ENCODE assay signal across 16 cellular contexts in genomic region chr21:44954281-44954771, GRCh38. TPM values are rescaled to one million over a fixed set of nuclear protein-coding genes. Genes with fewer than 3 reads are reported as not detected.
DNase-seq lines count a peak whose midpoint lies in the region; ATAC-seq and TF ChIP-seq lines count a peak whose summit lies in the region.
"Had no signal": no experiment of that assay in that cellular context is flagged by ENCODE, and none has a peak within 500 bp of the region (broad histone marks: within the 10 kb centered on the region; RNA-seq: fewer than 3 reads in every experiment).

No MANE protein-coding gene starts in this region.

- H3K79me1 ChIP-seq in neuronal stem cell (ENCODE audit: low read depth, low read length), result peaks cover 31% of the 10 kb centered on the region

- intact Hi-C loops in natural killer cell (cut with micrococcal nuclease), result no loop called here
- intact Hi-C loops in heart right ventricle (cut with DNase I), result loop anchor here in 3 of 10 donors (10.0 kb wide), 3 partner anchors 80 to 330 kb away; partner anchors contain the start of genes POFUT2 (in 2 of the 3) and ADARB1 (in 1 of the 3)
- intact Hi-C loops in posterior vena cava (cut with DNase I), result no loop called here
- intact Hi-C loops in sigmoid colon (cut with DNase I), result loop anchor here (10.0 kb wide), 1 partner anchor 490 kb away; no protein-coding TSS in a partner anchor

- peak overlapping the region; percentile 24 for H2BK5ac ChIP-seq in neuronal stem cell (ENCODE audit: low read length)

- peak; percentile 48 for DNase-seq in natural killer cell treated with Interleukin-12 subunit alpha and Interleukin-12 subunit beta and Interleukin-15 and Interleukin-18, amount 100 ng/mL, for 72 hours (ENCODE audit: low spot score)
- DNase-seq in natural killer cell (no peak), heart right ventricle (peak in 1 of 2 donors; percentile 55), neuronal stem cell (ENCODE audit: low spot score) (no peak), posterior vena cava (ENCODE audit: low spot score) (no peak), sigmoid colon (no peak), putamen (ENCODE audit: low spot score) (no peak), NCI-H2171 (lab: John Stamatoyannopoulos, UW) (no peak)
- DNase-seq: COR-L47, DMS53, H7, MV-4-11, NCI-H1436, NCI-H2029 treated with DMSO at 0.1 percent for 48 hours, NCI-H510A treated with DMSO at 0.1 percent for 48 hours had no signal

- H2BK12ac ChIP-seq in neuronal stem cell (ENCODE audit: low read length), result no peak overlapping the region

- WGBS in heart right ventricle, 2 donors, result 68 to 77% methylated on average over 22 of the region's 22 CpGs
- no CpG with 5 or more reads among the region's 22 CpGs for WGBS in neuronal stem cell (ENCODE audit: extremely low coverage in 2 of 2, insufficient read length in 2 of 2, insufficient replicate concordance in 1 of 2), 2 donors
- WGBS in sigmoid colon, 2 donors, result 95% methylated on average over 22 of the region's 22 CpGs

- H2BK15ac ChIP-seq in neuronal stem cell (ENCODE audit: low read length), result no peak overlapping the region

- H3K4me3 Mint-ChIP-seq in natural killer cell treated with Interleukin-12 subunit alpha and Interleukin-12 subunit beta and Interleukin-15 and Interleukin-18, amount 100 ng/mL, for 72 hours, result no peak overlapping the region
- no peak overlapping the region for H3K4me3 Mint-ChIP-seq in natural killer cell
- H3K4me3 Mint-ChIP-seq: CD14-positive monocyte had no signal

- no peak overlapping the region for H4K91ac ChIP-seq in neuronal stem cell (ENCODE audit: low read depth, low read length, poor library complexity)

- TF ChIP-seq POLR2A in sigmoid colon (IDR thresholded peaks at IDR 0.05), result no peak

- H4K8ac ChIP-seq in neuronal stem cell (ENCODE audit: low read depth, low read length), result no peak overlapping the region

- H3K4ac ChIP-seq in neuronal stem cell (ENCODE audit: low read length), result no peak overlapping the region

- H3K27ac ChIP-seq in heart right ventricle (peak overlapping the region; percentile 2 to 98 (median 86)), neuronal stem cell (replicated peaks; ENCODE audit: low read length) (no peak overlapping the region), sigmoid colon (peak overlapping the region in 2 of 4 donors; percentile 79 to 80)

- H3K4me3 ChIP-seq in heart right ventricle, result no peak overlapping the region
- H3K4me3 ChIP-seq in neuronal stem cell (ENCODE audit: low read length in 2 of 2), result no peak overlapping the region
- no peak overlapping the region for H3K4me3 ChIP-seq in sigmoid colon

- no peak overlapping the region for H3K14ac ChIP-seq in neuronal stem cell (ENCODE audit: low read length)

- TF ChIP-seq CTCF in natural killer cell (IDR thresholded peaks at IDR 0.05) (no peak), heart right ventricle (IDR thresholded peaks at IDR 0.05) (no peak), sigmoid colon (IDR thresholded peaks at IDR 0.05) (no peak)

- no peak overlapping the region for H2AFZ ChIP-seq in neuronal stem cell (ENCODE audit: low read length)

- H3K4me1 ChIP-seq in heart right ventricle (peaks cover 31 to 93% (median 69%) of the 10 kb centered on the region in 9 donors), neuronal stem cell (ENCODE audit: control insufficient read depth in 2 of 2, insufficient read depth in 1 of 2, low read depth in 1 of 2, low read length in 2 of 2) (peaks cover 8 to 31% of the 10 kb centered on the region in 2 donors), sigmoid colon (peaks cover 0 to 63% (median 49%) of the 10 kb centered on the region in 4 donors)

- H3K27me3 Mint-ChIP-seq in natural killer cell treated with Interleukin-12 subunit alpha and Interleukin-12 subunit beta and Interleukin-15 and Interleukin-18, amount 100 ng/mL, for 72 hours, result no peaks in the 10 kb centered on the region
- H3K27me3 Mint-ChIP-seq in natural killer cell (ENCODE audit: low read depth in 2 of 2), result no peaks in the 10 kb centered on the region

- no peak overlapping the region for H3K4me2 ChIP-seq in neuronal stem cell (ENCODE audit: insufficient read depth, low read length, poor library complexity, severe bottlenecking)

- H3K27me3 ChIP-seq in heart right ventricle (no peaks in the 10 kb centered on the region), neuronal stem cell (ENCODE audit: control insufficient read depth in 3 of 3, insufficient read depth in 3 of 3, low read depth in 1 of 3, low read length in 3 of 3) (no peaks in the 10 kb centered on the region), sigmoid colon (no peaks in the 10 kb centered on the region)

- no peak overlapping the region for H3K23ac ChIP-seq in neuronal stem cell (ENCODE audit: low read depth, low read length, poor library complexity)

- H3K36me3 Mint-ChIP-seq in natural killer cell treated with Interleukin-12 subunit alpha and Interleukin-12 subunit beta and Interleukin-15 and Interleukin-18, amount 100 ng/mL, for 72 hours, result no peaks in the 10 kb centered on the region
- no peaks in the 10 kb centered on the region for H3K36me3 Mint-ChIP-seq in natural killer cell

- no peak for TF ChIP-seq EP300 in sigmoid colon (IDR thresholded peaks at IDR 0.05)

- H3K18ac ChIP-seq in neuronal stem cell (ENCODE audit: low read length), result no peak overlapping the region

- H3K4me1 Mint-ChIP-seq in natural killer cell treated with Interleukin-12 subunit alpha and Interleukin-12 subunit beta and Interleukin-15 and Interleukin-18, amount 100 ng/mL, for 72 hours (ENCODE audit: low read depth in 2 of 2), result peaks cover 4 to 17% of the 10 kb centered on the region in 2 donors
- peaks cover 4 to 27% of the 10 kb centered on the region in 2 donors for H3K4me1 Mint-ChIP-seq in natural killer cell
- H3K4me1 Mint-ChIP-seq: CD14-positive monocyte had no signal

- no peaks in the 10 kb centered on the region for H3K9me3 Mint-ChIP-seq in natural killer cell treated with Interleukin-12 subunit alpha and Interleukin-12 subunit beta and Interleukin-15 and Interleukin-18, amount 100 ng/mL, for 72 hours
- no peaks in the 10 kb centered on the region for H3K9me3 Mint-ChIP-seq in natural killer cell
- H3K9me3 Mint-ChIP-seq: CD14-positive monocyte had no signal

- no peak overlapping the region for H2BK120ac ChIP-seq in neuronal stem cell (ENCODE audit: low read depth, low read length)

- H3K9ac ChIP-seq in neuronal stem cell (ENCODE audit: low read depth, low read length, poor library complexity), result no peak overlapping the region

- no peaks in the 10 kb centered on the region for H3K9me3 ChIP-seq in heart right ventricle
- H3K9me3 ChIP-seq in neuronal stem cell (replicated peaks in 1 of 2; ENCODE audit: control insufficient read depth in 2 of 2, insufficient read depth in 1 of 2, low read depth in 1 of 2, low read length in 2 of 2), result no peaks in the 10 kb centered on the region
- H3K9me3 ChIP-seq in sigmoid colon, result no peaks in the 10 kb centered on the region

- no peak overlapping the region for H3K27ac Mint-ChIP-seq in natural killer cell treated with Interleukin-12 subunit alpha and Interleukin-12 subunit beta and Interleukin-15 and Interleukin-18, amount 100 ng/mL, for 72 hours
- no peak overlapping the region for H3K27ac Mint-ChIP-seq in natural killer cell

- no peak overlapping the region for H2AK5ac ChIP-seq in neuronal stem cell (ENCODE audit: low read depth, low read length)

- no peak for ATAC-seq in natural killer cell treated with Interleukin-12 subunit alpha and Interleukin-12 subunit beta and Interleukin-15 and Interleukin-18, amount 100 ng/mL, for 72 hours
- ATAC-seq in natural killer cell, result no peak
- peak in 2 of 8 donors; percentile 17 to 28 for ATAC-seq in heart right ventricle

- H3K36me3 ChIP-seq in heart right ventricle (peaks cover 0 to 32% (median 0%) of the 10 kb centered on the region in 9 donors), neuronal stem cell (replicated peaks in 1 of 2; ENCODE audit: control insufficient read depth in 2 of 2, insufficient read depth in 2 of 2, low read length in 2 of 2) (peaks cover 23 to 51% of the 10 kb centered on the region in 2 donors), sigmoid colon (no peaks in the 10 kb centered on the region)

RNA-seq across cellular contexts. Expression of gene SLX9, which starts 14.5 kb away (rescaled TPM):
- 10 to 100 TPM; 43.5 to 83.6 TPM for total RNA-seq in natural killer cell treated with Interleukin-12 subunit alpha and Interleukin-12 subunit beta and Interleukin-15 and Interleukin-18, amount 100 ng/mL, for 72 hours
- 10 to 100 TPM; 12.8 to 22.9 (median 20.0) TPM for total RNA-seq in natural killer cell
- 10 to 100 TPM; 42.4 to 67.2 (median 52.6) TPM for total RNA-seq in heart right ventricle
- polyA plus RNA-seq in heart right ventricle, result 10 to 100 TPM; 68.1 to 83.6 TPM
- 17.0 TPM for polyA plus RNA-seq in neuronal stem cell (2013, experiment 1 of 2)
- polyA plus RNA-seq in neuronal stem cell (2013, experiment 2 of 2), result 16.6 TPM
- total RNA-seq in posterior vena cava, result 10 to 100 TPM; 25.8 to 31.6 TPM
- 10 to 100 TPM; 18.3 to 38.8 (median 22.0) TPM for total RNA-seq in sigmoid colon
- 10 to 100 TPM in 2 of 3 donors, 1 to 10 TPM in 1; 9.7 to 31.9 (median 15.0) TPM for polyA plus RNA-seq in sigmoid colon

RNA-seq across cellular contexts. Expression of gene ITGB2, which starts 33.6 kb away (rescaled TPM):
- 1,000 to 10,000 TPM in 1 of 2 donors, 100 to 1,000 TPM in 1; 448 to 1,246 TPM for total RNA-seq in natural killer cell treated with Interleukin-12 subunit alpha and Interleukin-12 subunit beta and Interleukin-15 and Interleukin-18, amount 100 ng/mL, for 72 hours
- 1,000 to 10,000 TPM; 1,223 to 1,393 (median 1,250) TPM for total RNA-seq in natural killer cell
- total RNA-seq in heart right ventricle, result 100 to 1,000 TPM in 1 of 10 donors, 10 to 100 TPM in 5, 1 to 10 TPM in 4; 5.1 to 151 (median 10.3) TPM
- polyA plus RNA-seq in heart right ventricle, result 10 to 100 TPM; 12.4 to 12.7 TPM
- 0.06 TPM for polyA plus RNA-seq in neuronal stem cell (2013, experiment 1 of 2)
- 0.12 TPM for polyA plus RNA-seq in neuronal stem cell (2013, experiment 2 of 2)
- total RNA-seq in posterior vena cava, result 100 to 1,000 TPM in 1 of 2 donors, 10 to 100 TPM in 1; 47.9 to 122 TPM
- total RNA-seq in sigmoid colon, result 10 to 100 TPM; 14.7 to 82.0 (median 48.5) TPM
- polyA plus RNA-seq in sigmoid colon, result 100 to 1,000 TPM in 1 of 3 donors, 10 to 100 TPM in 2; 21.0 to 103 (median 60.5) TPM
